Comparison of ENCODE assay signal across 9 cellular contexts in the genomic region with DNA sequence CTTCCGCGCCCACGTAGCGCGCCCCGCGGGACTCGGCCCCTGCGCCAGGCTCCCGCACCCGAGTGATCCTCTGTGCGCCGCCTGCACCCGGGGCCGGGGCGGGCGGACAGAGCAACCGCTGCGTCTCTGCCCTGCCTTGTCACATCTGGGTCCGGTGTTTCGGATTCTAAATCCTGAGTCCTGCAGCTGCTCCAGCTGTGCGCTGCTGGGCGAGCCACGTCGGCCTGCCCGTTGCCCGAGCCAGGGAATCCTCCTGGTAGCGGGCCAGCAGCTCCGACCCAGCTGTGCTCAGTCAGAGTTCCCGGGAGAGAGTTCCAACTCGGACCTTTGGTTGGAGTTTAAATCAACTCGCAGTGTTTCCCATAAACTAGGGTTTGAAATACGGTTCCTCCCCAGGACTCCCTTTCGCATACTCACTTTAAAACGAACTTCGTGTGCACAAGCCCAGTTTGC. TPM values are rescaled to one million over a fixed set of nuclear protein-coding genes. Genes with fewer than 3 reads are reported as not detected.
A peak's percentile ranks its signal among the peaks of the same experiment; 100 is the strongest.
DNase-seq lines count a peak whose midpoint lies in the region; ATAC-seq and TF ChIP-seq lines count a peak whose summit lies in the region.
"Had no signal": no experiment of that assay in that cellular context is flagged by ENCODE, and none has a peak within 500 bp of the region (broad histone marks: within the 10 kb centered on the region; RNA-seq: fewer than 3 reads in every experiment).

No MANE protein-coding gene starts in this region.

- no peaks in the 10 kb centered on the region for H3K9me3 ChIP-seq in ovary

- TF ChIP-seq CTCF in ovary (IDR thresholded peaks at IDR 0.05), result no peak

- H3K9me3 Mint-ChIP-seq in effector memory CD8-positive, alpha-beta T cell, result peaks cover 0 to 2% of the 10 kb centered on the region in 2 donors

- H3K4me3 Mint-ChIP-seq in effector memory CD8-positive, alpha-beta T cell, result peak overlapping the region in 1 of 2 donors; percentile 41

- H3K36me3 Mint-ChIP-seq in effector memory CD8-positive, alpha-beta T cell (ENCODE audit: insufficient read depth), result no peaks in the 10 kb centered on the region

- peaks cover 0 to 2% of the 10 kb centered on the region in 2 donors for H3K4me1 Mint-ChIP-seq in effector memory CD8-positive, alpha-beta T cell (ENCODE audit: low read depth in 2 of 2)

- peak overlapping the region; percentile 44 for H3K4me3 ChIP-seq in ovary

- H3K27ac Mint-ChIP-seq in effector memory CD8-positive, alpha-beta T cell, result no peak overlapping the region

- intact Hi-C loops in ovary (cut with DNase I), result no loop called here

- peak overlapping the region in 1 of 2 donors; percentile 46 for H3K27ac ChIP-seq in ovary

- no peak for ATAC-seq in effector memory CD8-positive, alpha-beta T cell (replicated peaks)
- ATAC-seq in HG02610 (IDR thresholded peaks at IDR 0.05; ENCODE audit: unreplicated experiment), result no peak

- peak; percentile 13 for TF ChIP-seq POLR2A in ovary (IDR thresholded peaks at IDR 0.05)

- DNase-seq in Caki2 (ENCODE audit: low read depth), result peak; percentile 56
- peak; percentile 56 for DNase-seq in RPMI7951 (ENCODE audit: low read depth)
- DNase-seq in globus pallidus (ENCODE audit: low spot score), result peak; percentile 38
- DNase-seq in ovary, result peak; percentile 45 to 80 (median 63)
- DNase-seq in effector memory CD8-positive, alpha-beta T cell, result no peak
- DNase-seq in NCI-H146 (lab: John Stamatoyannopoulos, UW), result no peak
- no peak for DNase-seq in activated CD4-positive, alpha-beta T cell treated with anti-CD3 and anti-CD28 coated beads, Interleukin-2, amount 50 U/mL, for 48 hours
- DNase-seq: NCI-H1694 had no signal

- H3K27me3 Mint-ChIP-seq in effector memory CD8-positive, alpha-beta T cell, result peaks cover 33 to 55% of the 10 kb centered on the region in 2 donors

- H3K4me1 ChIP-seq in ovary (ENCODE audit: insufficient read depth), result peaks cover 13% of the 10 kb centered on the region

- no peak for TF ChIP-seq EP300 in ovary (IDR thresholded peaks at IDR 0.05)

- in situ Hi-C loops in Caki2 (cut with HindIII; ENCODE audit: low pct_unique_long_range_greater_than_20kb, low sequenced_read_pairs), result no loop called here

- H3K27me3 ChIP-seq in ovary, result no peaks in the 10 kb centered on the region

- 0 to 1% (median 0%) methylated on average over 16 to 36 of the region's 36 CpGs for WGBS in ovary, 3 donors

- no peaks in the 10 kb centered on the region for H3K36me3 ChIP-seq in ovary

RNA-seq across cellular contexts. Expression of a gene that starts 0.3 kb away (rescaled TPM):
- 0.32 and 4.6 TPM in 2 replicates for total RNA-seq in Caki2 (2014; rRNA removed; shearing (Covaris generic); ENCODE audit: low replicate concordance)
- total RNA-seq in RPMI7951 (2014; rRNA removed; shearing (Covaris generic)), result 10.7 and 11.3 TPM in 2 replicates
- total RNA-seq in ovary, result 100 to 1,000 TPM in 4 of 7 donors, 10 to 100 TPM in 3; 37.4 to 344 (median 127) TPM
- polyA plus RNA-seq in ovary, result 10 to 100 TPM in 1 of 2 donors, 1 to 10 TPM in 1; 5.9 to 19.8 TPM

Comparison
In these comparisons a context has a peak if more than half of its experiments do, and no peak if none do; other contexts are left out.
1. DNase-seq: peak in Caki2 (single experiment), RPMI7951 (single experiment), globus pallidus (single experiment) and ovary (5 of 5); none in effector memory CD8-positive, alpha-beta T cell (0 of 3), NCI-H146 (single experiment) and activated CD4-positive, alpha-beta T cell treated with anti-CD3 and anti-CD28 coated beads, Interleukin-2, amount 50 U/mL, for 48 hours (0 of 2).